23 cellular contexts compared by ENCODE assay signal in the genomic region with DNA sequence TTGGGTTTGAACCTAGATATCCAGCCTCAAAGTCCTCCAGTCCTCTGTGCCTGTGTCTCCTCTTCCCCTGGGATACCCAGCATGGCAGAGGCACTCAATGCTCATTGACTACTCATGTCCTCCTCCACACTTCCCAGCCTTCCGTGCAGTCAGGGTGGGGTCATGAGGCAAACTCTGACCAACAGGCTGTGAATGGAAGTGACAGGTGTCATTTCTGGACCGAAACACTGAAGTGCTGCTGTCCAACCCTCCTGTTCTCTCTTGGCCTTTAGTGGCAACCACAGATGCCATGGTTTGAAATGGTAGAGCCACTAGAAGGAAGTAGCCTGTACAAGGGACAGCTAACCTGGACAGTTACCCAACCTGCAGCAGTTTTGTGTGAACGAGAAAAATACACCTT.
"Had no signal": no experiment of that assay in that cellular context is flagged by ENCODE, and none has a peak within 500 bp of the region (broad histone marks: within the 10 kb centered on the region; RNA-seq: fewer than 3 reads in every experiment).

No MANE protein-coding gene starts in this region.

- ATAC-seq: activated naive CD8-positive, alpha-beta T cell treated with anti-CD3 and anti-CD28 coated beads, Interleukin-2, amount 50 U/mL, for 24 hours; esophagus mucosa; left ventricle myocardium superior; right lobe of liver had no signal

- H3K36me3 ChIP-seq: cardiac muscle cell, right lobe of liver, thoracic aorta had no signal

- H3K27ac Mint-ChIP-seq: activated CD4-positive, alpha-beta memory T cell treated with anti-CD3 and anti-CD28 coated beads, Interleukin-2, amount 10 ng/mL, durations not matched to agents 7 days and 5 days; activated CD4-positive, alpha-beta T cell treated with anti-CD3 and anti-CD28 coated beads, Interleukin-2, amount 10 ng/mL, durations not matched to agents 24 days and 14 days; activated naive CD8-positive, alpha-beta T cell treated with anti-CD3 and anti-CD28 coated beads, Interleukin-2, amount 50 U/mL, for 24 hours; dendritic cell treated with granulocyte-macrophage colony-stimulating factor and Interleukin-4, amounts not matched to agents 40 ng/mL and 50 ng/mL, for 4 days; memory B cell; naive B cell; T-helper 1 cell treated with Interleukin-12 subunit alpha and Interleukin-12 subunit beta and Interleukin-4 antibody, amounts not matched to agents 30 μg/mL and 1 μg/mL, for 36 hours; type B pancreatic cell had no signal

- H3K36me3 Mint-ChIP-seq: immature natural killer cell, type B pancreatic cell had no signal

- H3K4me3 ChIP-seq: cardiac muscle cell, right lobe of liver, thoracic aorta had no signal

- H3K4me3 Mint-ChIP-seq: activated CD4-positive, alpha-beta memory T cell treated with anti-CD3 and anti-CD28 coated beads, Interleukin-2, amount 10 ng/mL, durations not matched to agents 7 days and 5 days; activated CD4-positive, alpha-beta T cell treated with anti-CD3 and anti-CD28 coated beads, Interleukin-2, amount 10 ng/mL, durations not matched to agents 24 days and 14 days; activated naive CD8-positive, alpha-beta T cell treated with anti-CD3 and anti-CD28 coated beads, Interleukin-2, amount 50 U/mL, for 24 hours; dendritic cell treated with granulocyte-macrophage colony-stimulating factor and Interleukin-4, amounts not matched to agents 40 ng/mL and 50 ng/mL, for 4 days; immature natural killer cell; memory B cell; naive B cell; T-helper 1 cell treated with Interleukin-12 subunit alpha and Interleukin-12 subunit beta and Interleukin-4 antibody, amounts not matched to agents 30 μg/mL and 1 μg/mL, for 36 hours; type B pancreatic cell had no signal

- H3K9me3 ChIP-seq: right lobe of liver, thoracic aorta had no signal

- H3K27ac ChIP-seq: cardiac muscle cell, parathyroid adenoma, right lobe of liver, thoracic aorta had no signal

- H3K4me1 Mint-ChIP-seq: activated CD4-positive, alpha-beta memory T cell treated with anti-CD3 and anti-CD28 coated beads, Interleukin-2, amount 10 ng/mL, durations not matched to agents 7 days and 5 days; activated CD4-positive, alpha-beta T cell treated with anti-CD3 and anti-CD28 coated beads, Interleukin-2, amount 10 ng/mL, durations not matched to agents 24 days and 14 days; immature natural killer cell; memory B cell had no signal

- H3K9ac ChIP-seq: parathyroid adenoma had no signal

- DNase-seq: activated CD4-positive, alpha-beta memory T cell treated with anti-CD3 and anti-CD28 coated beads, Interleukin-2, amount 10 ng/mL, durations not matched to agents 7 days and 5 days; activated CD4-positive, alpha-beta T cell treated with anti-CD3 and anti-CD28 coated beads, Interleukin-2, amount 10 ng/mL, durations not matched to agents 24 days and 14 days; activated naive CD4-positive, alpha-beta T cell treated with anti-CD3 and anti-CD28 coated beads, Interleukin-2, amount 50 U/mL, for 16 hours; activated naive CD8-positive, alpha-beta T cell treated with anti-CD3 and anti-CD28 coated beads, Interleukin-2, amount 50 U/mL, for 24 hours; effector CD8-positive, alpha-beta T cell; foreskin melanocyte; immature natural killer cell; kidney glomerular epithelial cell; left ventricle myocardium superior; naive B cell; nucleus accumbens; stimulated activated CD4-positive, alpha-beta T cell treated with anti-CD3 and anti-CD28 coated beads, Interleukin-4, amount 100 ng/mL, for 24 hours; stimulated activated naive CD4-positive, alpha-beta T cell treated with Interleukin-2 at 50 U/mL for 16 hours; T1000 had no signal

- H3K27me3 ChIP-seq: cardiac muscle cell, right lobe of liver had no signal

- H3K9me3 Mint-ChIP-seq: activated CD4-positive, alpha-beta memory T cell treated with anti-CD3 and anti-CD28 coated beads, Interleukin-2, amount 10 ng/mL, durations not matched to agents 7 days and 5 days; activated naive CD8-positive, alpha-beta T cell treated with anti-CD3 and anti-CD28 coated beads, Interleukin-2, amount 50 U/mL, for 24 hours; immature natural killer cell; type B pancreatic cell had no signal

- H3K4me1 ChIP-seq: parathyroid adenoma, right lobe of liver had no signal
